25 cellular contexts compared by ENCODE assay signal in genomic region chr11:119979716-119980115, GRCh38.
DNase-seq lines count a peak whose midpoint lies in the region; ATAC-seq, FAIRE-seq and TF ChIP-seq lines count a peak whose summit lies in the region.
"Had no signal": no experiment of that assay in that cellular context is flagged by ENCODE, and none has a peak within 500 bp of the region (broad histone marks: within the 10 kb centered on the region; RNA-seq: fewer than 3 reads in every experiment).

No MANE protein-coding gene starts in this region.

- no peaks in the 10 kb centered on the region for H3K36me3 Mint-ChIP-seq in neural crest cell (ENCODE audit: low read depth)
- H3K36me3 Mint-ChIP-seq: CD8-positive, alpha-beta T cell had no signal

- no peak for FAIRE-seq in small intestine (lab: Jason Lieb, UNC)
- FAIRE-seq: A204.1, D721Med, GM12891 had no signal

- peaks cover 2% of the 10 kb centered on the region for H3K4me1 Mint-ChIP-seq in neural crest cell

- H3K9me3 ChIP-seq in Peyer's patch (no peaks in the 10 kb centered on the region), small intestine (ENCODE audit: control insufficient read depth, low read depth) (no peaks in the 10 kb centered on the region)
- H3K9me3 ChIP-seq: BE2C, BLaER1, Caco-2 had no signal

- no peak for ATAC-seq in HG03378 (IDR thresholded peaks at IDR 0.05; ENCODE audit: unreplicated experiment)
- ATAC-seq: CD8-positive, alpha-beta T cell had no signal

- peak overlapping the region in 3 of 4 donors; percentile 40 to 80 (median 75) for H3K27ac ChIP-seq in Peyer's patch
- peak overlapping the region; percentile 8 to 25 for H3K27ac ChIP-seq in small intestine (ENCODE audit: low read depth in 1 of 2, low read length in 1 of 2)
- peak overlapping the region; percentile 1 for H3K27ac ChIP-seq in temporal lobe (ENCODE audit: low read depth, low read length)
- H3K27ac ChIP-seq: BLaER1 had no signal

- no peak for TF ChIP-seq POLR2A in Peyer's patch (IDR thresholded peaks at IDR 0.05)

- H3K36me3 ChIP-seq in Peyer's patch (no peaks in the 10 kb centered on the region), small intestine (ENCODE audit: control insufficient read depth in 2 of 2, insufficient read depth in 2 of 2, low read length in 2 of 2) (no peaks in the 10 kb centered on the region)
- H3K36me3 ChIP-seq: BE2C, BLaER1 had no signal

- 12 to 48% (median 27%) methylated on average over 6 of the region's 6 CpGs for WGBS in small intestine, 3 donors

- DNase-seq in Peyer's patch (peak in 1 of 3 donors; percentile 61), neural crest cell (ENCODE audit: low read depth, low spot score) (no peak), small intestine (peak; percentile 91), NCI-H1105 treated with DMSO at 0.1 percent for 48 hours (lab: John Stamatoyannopoulos, UW) (no peak), cerebellum (ENCODE audit: low spot score) (no peak)
- DNase-seq in activated naive CD4-positive, alpha-beta T cell treated with anti-CD3 and anti-CD28 coated beads, Interleukin-2, amount 50 U/mL, for 16 hours: no peak
- DNase-seq: 8988T; ACHN; BE2C; C1 segment of cervical spinal cord; Calu3; CD4-positive, alpha-beta T cell; CD8-positive, alpha-beta T cell; DMS53; DMS79; DND-41; EL; GDM1 had no signal

- peaks cover 0 to 4% (median 0%) of the 10 kb centered on the region in 4 donors for H3K4me1 ChIP-seq in Peyer's patch
- H3K4me1 ChIP-seq in small intestine (ENCODE audit: control insufficient read depth in 2 of 2, insufficient read depth in 1 of 2, low read depth in 1 of 2, low read length in 1 of 2): peaks cover 0 to 6% of the 10 kb centered on the region in 2 donors

- peak overlapping the region; percentile 43 for H3K27ac Mint-ChIP-seq in neural crest cell (ENCODE audit: unreplicated experiment)
- H3K27ac Mint-ChIP-seq: CD4-positive, alpha-beta T cell; CD8-positive, alpha-beta T cell had no signal

- TF ChIP-seq CTCF in Peyer's patch (IDR thresholded peaks at IDR 0.05) (no peak), neural crest cell (conservative IDR thresholded peaks at IDR 0.05) (no peak)

- H3K27me3 Mint-ChIP-seq in neural crest cell (ENCODE audit: low read depth): peaks cover 8% of the 10 kb centered on the region

- H3K27me3 ChIP-seq in Peyer's patch (no peaks in the 10 kb centered on the region), small intestine (ENCODE audit: control insufficient read depth in 2 of 2, insufficient read depth in 2 of 2, low read length in 2 of 2) (no peaks in the 10 kb centered on the region)
- H3K27me3 ChIP-seq: BE2C, BLaER1 had no signal

- H3K4me3 Mint-ChIP-seq in neural crest cell: no peak overlapping the region
- H3K4me3 Mint-ChIP-seq: CD4-positive, alpha-beta T cell; CD8-positive, alpha-beta T cell had no signal

- H3K4me3 ChIP-seq in Peyer's patch: no peak overlapping the region
- H3K4me3 ChIP-seq in small intestine (ENCODE audit: low read depth in 1 of 2, low read length in 2 of 2): no peak overlapping the region
- H3K4me3 ChIP-seq: BLaER1 had no signal

- H3K9me3 Mint-ChIP-seq in neural crest cell: no peaks in the 10 kb centered on the region
- H3K9me3 Mint-ChIP-seq: CD4-positive, alpha-beta T cell; CD8-positive, alpha-beta T cell had no signal

Comparison
In these comparisons a context has a peak if more than half of its experiments do, and no peak if none do; other contexts are left out.
1. H3K27ac ChIP-seq: peak in every context shown above with its lines; median percentile 75 in Peyer's patch; 16 in small intestine; 1 in temporal lobe.